In the genomic region with DNA sequence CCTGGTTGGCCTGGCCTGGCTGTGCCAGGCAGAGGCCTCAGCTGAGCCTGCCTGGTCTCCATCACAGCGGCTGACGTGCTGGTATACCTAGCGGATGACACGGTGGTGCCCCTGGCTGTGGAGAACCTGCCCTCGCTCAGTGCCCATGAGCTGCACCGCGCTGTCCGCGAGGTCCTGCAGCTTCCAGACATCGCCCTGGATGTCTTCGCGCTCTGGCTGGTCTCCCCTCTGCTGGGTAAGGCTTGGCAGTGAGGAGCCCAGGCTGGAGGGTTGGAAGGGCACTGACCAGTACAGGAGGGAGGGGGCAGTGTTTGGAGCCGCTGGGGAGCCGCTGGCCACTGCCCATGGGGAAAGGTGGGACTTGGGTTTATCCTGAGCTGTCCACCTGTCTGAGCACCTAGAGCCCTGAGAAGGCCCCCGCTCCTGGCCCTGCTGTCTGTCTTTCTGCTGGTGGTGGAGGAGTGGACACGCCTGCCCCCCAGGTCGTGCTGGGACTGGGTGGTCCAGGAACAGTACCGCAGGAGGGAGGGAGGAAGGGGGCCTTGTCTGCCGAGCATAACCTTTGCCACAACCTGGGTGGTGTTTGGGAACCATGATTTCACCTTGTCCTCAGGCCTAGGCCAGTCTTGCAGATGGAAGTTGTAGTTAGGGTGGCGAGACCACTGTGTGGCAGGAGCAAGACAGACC, we compare ENCODE assay signal across 13 cellular contexts. TPM values are rescaled to one million over a fixed set of nuclear protein-coding genes. Genes with fewer than 3 reads are reported as not detected.
A peak's percentile ranks its signal among the peaks of the same experiment; 100 is the strongest.
DNase-seq lines count a peak whose midpoint lies in the region; ATAC-seq and TF ChIP-seq lines count a peak whose summit lies in the region.
"Had no signal": no experiment of that assay in that cellular context is flagged by ENCODE, and none has a peak within 500 bp of the region (broad histone marks: within the 10 kb centered on the region; RNA-seq: fewer than 3 reads in every experiment).

No MANE protein-coding gene starts in this region.

- no peak overlapping the region for H3K27ac ChIP-seq in CD4-positive, CD25-positive, alpha-beta regulatory T cell (ENCODE audit: insufficient read depth, low read length, poor library complexity, severe bottlenecking)
- no peak overlapping the region for H3K27ac ChIP-seq in Karpas-422 (ENCODE audit: low read length)
- H3K27ac ChIP-seq in neuronal stem cell (replicated peaks; ENCODE audit: low read length): no peak overlapping the region

- no peaks in the 10 kb centered on the region for H3K9me3 Mint-ChIP-seq in CD4-positive, CD25-positive, alpha-beta regulatory T cell
- no peaks in the 10 kb centered on the region for H3K9me3 Mint-ChIP-seq in dendritic cell treated with granulocyte-macrophage colony-stimulating factor and Interleukin-4, amounts not matched to agents 40 ng/mL and 50 ng/mL, for 4 days
- H3K9me3 Mint-ChIP-seq: endodermal cell had no signal

- H3K79me2 ChIP-seq in Karpas-422 (ENCODE audit: low read length): peaks cover 30% of the 10 kb centered on the region

- peaks cover 24% of the 10 kb centered on the region for H3K36me3 ChIP-seq in CD4-positive, CD25-positive, alpha-beta regulatory T cell (ENCODE audit: control insufficient read depth, insufficient read depth, low read length)
- H3K36me3 ChIP-seq in Karpas-422 (ENCODE audit: insufficient read depth, low read length): 0 out of 2 replicates have a peak, but pooled peaks cover 3% of the 10 kb centered on the region
- peaks cover 0 to 6% of the 10 kb centered on the region in 2 donors for H3K36me3 ChIP-seq in neuronal stem cell (replicated peaks in 1 of 2; ENCODE audit: control insufficient read depth in 2 of 2, insufficient read depth in 2 of 2, low read length in 2 of 2)

- peak overlapping the region; percentile 11 for H3K18ac ChIP-seq in neuronal stem cell (ENCODE audit: low read length)

- peaks cover 63% of the 10 kb centered on the region for H3K4me1 ChIP-seq in CD4-positive, CD25-positive, alpha-beta regulatory T cell (ENCODE audit: control insufficient read depth, insufficient read depth, low read length, poor library complexity, severe bottlenecking)
- H3K4me1 ChIP-seq in Karpas-422 (ENCODE audit: low read length): peaks cover 29% of the 10 kb centered on the region
- H3K4me1 ChIP-seq in neuronal stem cell (ENCODE audit: control insufficient read depth in 2 of 2, insufficient read depth in 1 of 2, low read depth in 1 of 2, low read length in 2 of 2): peaks cover 16 to 18% of the 10 kb centered on the region in 2 donors

- H3K79me1 ChIP-seq in neuronal stem cell (ENCODE audit: low read depth, low read length): peaks cover 8% of the 10 kb centered on the region

- peak overlapping the region in 2 of 3 donors; percentile 65 to 91 for H3K27ac Mint-ChIP-seq in CD4-positive, CD25-positive, alpha-beta regulatory T cell
- peak overlapping the region; percentile 98 for H3K27ac Mint-ChIP-seq in dendritic cell treated with granulocyte-macrophage colony-stimulating factor and Interleukin-4, amounts not matched to agents 40 ng/mL and 50 ng/mL, for 4 days
- H3K27ac Mint-ChIP-seq: endodermal cell had no signal

- H3K27me3 Mint-ChIP-seq in CD4-positive, CD25-positive, alpha-beta regulatory T cell: no peaks in the 10 kb centered on the region
- no peaks in the 10 kb centered on the region for H3K27me3 Mint-ChIP-seq in dendritic cell treated with granulocyte-macrophage colony-stimulating factor and Interleukin-4, amounts not matched to agents 40 ng/mL and 50 ng/mL, for 4 days

- WGBS in neuronal stem cell (ENCODE audit: extremely low coverage in 2 of 2, insufficient read length in 2 of 2, insufficient replicate concordance in 1 of 2), 2 donors: no CpG with 5 or more reads among the region's 20 CpGs

- no peak overlapping the region for H4K8ac ChIP-seq in neuronal stem cell (ENCODE audit: low read depth, low read length)

- peak overlapping the region; percentile 27 to 94 (median 88) for H3K4me3 Mint-ChIP-seq in CD4-positive, CD25-positive, alpha-beta regulatory T cell
- no peak overlapping the region for H3K4me3 Mint-ChIP-seq in dendritic cell treated with granulocyte-macrophage colony-stimulating factor and Interleukin-4, amounts not matched to agents 40 ng/mL and 50 ng/mL, for 4 days

- no peak overlapping the region for H2BK12ac ChIP-seq in neuronal stem cell (ENCODE audit: low read length)

- H3K36me3 Mint-ChIP-seq in CD4-positive, CD25-positive, alpha-beta regulatory T cell: peaks cover 9% of the 10 kb centered on the region
- peaks cover 71% of the 10 kb centered on the region for H3K36me3 Mint-ChIP-seq in dendritic cell treated with granulocyte-macrophage colony-stimulating factor and Interleukin-4, amounts not matched to agents 40 ng/mL and 50 ng/mL, for 4 days (ENCODE audit: low read depth)

- H2AFZ ChIP-seq in Karpas-422 (ENCODE audit: low read length) (no peak overlapping the region), neuronal stem cell (ENCODE audit: low read length) (no peak overlapping the region)

- peak overlapping the region; percentile 89 for H2AK5ac ChIP-seq in neuronal stem cell (ENCODE audit: low read depth, low read length)

- no peak overlapping the region for H2BK120ac ChIP-seq in neuronal stem cell (ENCODE audit: low read depth, low read length)

- H2BK15ac ChIP-seq in neuronal stem cell (ENCODE audit: low read length): no peak overlapping the region

- no peak overlapping the region for H3K14ac ChIP-seq in neuronal stem cell (ENCODE audit: low read length)

- peak overlapping the region; percentile 43 for H2BK5ac ChIP-seq in neuronal stem cell (ENCODE audit: low read length)

- no peak overlapping the region for H3K4me3 ChIP-seq in CD4-positive, CD25-positive, alpha-beta regulatory T cell (ENCODE audit: low read depth, low read length)
- H3K4me3 ChIP-seq in Karpas-422 (ENCODE audit: low read length): no peak overlapping the region
- H3K4me3 ChIP-seq in neuronal stem cell (ENCODE audit: low read length in 2 of 2): peak overlapping the region in 1 of 2 donors; percentile 47
- H3K4me3 ChIP-seq: lung had no signal

- H4K20me1 ChIP-seq in Karpas-422 (ENCODE audit: insufficient read depth, low read depth, low read length): no peaks in the 10 kb centered on the region

- H3K9ac ChIP-seq in Karpas-422 (ENCODE audit: low read length): no peak overlapping the region
- no peak overlapping the region for H3K9ac ChIP-seq in neuronal stem cell (ENCODE audit: low read depth, low read length, poor library complexity)

- peak overlapping the region; percentile 100 for H3K4me2 ChIP-seq in Karpas-422 (ENCODE audit: low read depth, low read length, poor library complexity, severe bottlenecking)
- H3K4me2 ChIP-seq in neuronal stem cell (ENCODE audit: insufficient read depth, low read length, poor library complexity, severe bottlenecking): no peak overlapping the region

- no peak overlapping the region for H4K91ac ChIP-seq in neuronal stem cell (ENCODE audit: low read depth, low read length, poor library complexity)

- H3K4me1 Mint-ChIP-seq in CD4-positive, CD25-positive, alpha-beta regulatory T cell: peaks cover 0 to 71% (median 27%) of the 10 kb centered on the region in 4 donors
- H3K4me1 Mint-ChIP-seq in dendritic cell treated with granulocyte-macrophage colony-stimulating factor and Interleukin-4, amounts not matched to agents 40 ng/mL and 50 ng/mL, for 4 days (ENCODE audit: low read depth): peaks cover 74% of the 10 kb centered on the region

- intact Hi-C loops in dendritic cell treated with granulocyte-macrophage colony-stimulating factor and Interleukin-4, amounts not matched to agents 40 ng/mL and 50 ng/mL, for 4 days (cut with micrococcal nuclease): no loop called here

- H3K4ac ChIP-seq in neuronal stem cell (ENCODE audit: low read length): no peak overlapping the region

- H3K9me2 ChIP-seq in Karpas-422 (replicated peaks; ENCODE audit: insufficient read depth, low read length): no peaks in the 10 kb centered on the region

- ATAC-seq in CD4-positive, CD25-positive, alpha-beta regulatory T cell (ENCODE audit: low read depth in 2 of 2): no peak
- no peak for ATAC-seq in HG02938 (IDR thresholded peaks at IDR 0.05; ENCODE audit: unreplicated experiment)

- no peaks in the 10 kb centered on the region for H3K9me3 ChIP-seq in CD4-positive, CD25-positive, alpha-beta regulatory T cell (ENCODE audit: control insufficient read depth in 2 of 2, low read length in 2 of 2)
- no peaks in the 10 kb centered on the region for H3K9me3 ChIP-seq in Karpas-422 (ENCODE audit: low read length)
- peaks cover 0 to 2% of the 10 kb centered on the region in 2 donors for H3K9me3 ChIP-seq in neuronal stem cell (replicated peaks in 1 of 2; ENCODE audit: control insufficient read depth in 2 of 2, insufficient read depth in 1 of 2, low read depth in 1 of 2, low read length in 2 of 2)

- DNase-seq in CD4-positive, CD25-positive, alpha-beta regulatory T cell: no peak
- DNase-seq in Karpas-422 (no peak), neuronal stem cell (ENCODE audit: low spot score) (no peak), DMS114 treated with DMSO at 0.1 percent for 48 hours (lab: John Stamatoyannopoulos, UW; ENCODE audit: unreplicated experiment) (no peak), NCI-H1694 (lab: John Stamatoyannopoulos, UW) (no peak), GM20000 (ENCODE audit: low spot score) (no peak)
- DNase-seq: activated CD8-positive, alpha-beta memory T cell treated with anti-CD3 and anti-CD28 coated beads, Interleukin-2, amount 50 U/mL, for 4 hours; DMS53; endodermal cell; NCI-H1092 had no signal

- peak overlapping the region; percentile 34 for H3K23ac ChIP-seq in neuronal stem cell (ENCODE audit: low read depth, low read length, poor library complexity)

- H3K27me3 ChIP-seq in CD4-positive, CD25-positive, alpha-beta regulatory T cell (ENCODE audit: control insufficient read depth, insufficient read depth, low read length): no peaks in the 10 kb centered on the region
- H3K27me3 ChIP-seq in Karpas-422 (ENCODE audit: low read length): no peaks in the 10 kb centered on the region
- H3K27me3 ChIP-seq in neuronal stem cell (ENCODE audit: control insufficient read depth in 3 of 3, insufficient read depth in 3 of 3, low read depth in 1 of 3, low read length in 3 of 3): no peaks in the 10 kb centered on the region

- no peak for TF ChIP-seq CTCF in GM20000 (IDR thresholded peaks at IDR 0.05; ENCODE audit: extremely low read depth, missing control alignments)

RNA-seq across cellular contexts. Expression of a gene that starts 3.0 kb away (rescaled TPM):
- 47.4 TPM for total RNA-seq in CD4-positive, CD25-positive, alpha-beta regulatory T cell
- 10 to 100 TPM; 48.7 to 55.1 (median 53.9) TPM for polyA plus RNA-seq in CD4-positive, CD25-positive, alpha-beta regulatory T cell
- 48.5 and 102 TPM in 2 replicates for total RNA-seq in Karpas-422 (2014; rRNA removed; shearing (Covaris generic); ENCODE audit: low replicate concordance)
- 5.9 TPM for polyA plus RNA-seq in neuronal stem cell (2013, experiment 1 of 2)
- polyA plus RNA-seq in neuronal stem cell (2013, experiment 2 of 2): 6.1 TPM

RNA-seq across cellular contexts. Expression of a gene that starts 7.0 kb away (rescaled TPM):
- total RNA-seq in CD4-positive, CD25-positive, alpha-beta regulatory T cell: 40.3 TPM
- polyA plus RNA-seq in CD4-positive, CD25-positive, alpha-beta regulatory T cell: 10 to 100 TPM; 11.1 to 16.9 (median 13.8) TPM
- 6.7 and 9.7 TPM in 2 replicates for total RNA-seq in Karpas-422 (2014; rRNA removed; shearing (Covaris generic); ENCODE audit: low replicate concordance)
- 0.43 TPM for polyA plus RNA-seq in neuronal stem cell (2013, experiment 1 of 2)
- 0.32 TPM for polyA plus RNA-seq in neuronal stem cell (2013, experiment 2 of 2)

RNA-seq across cellular contexts. Expression of a gene that starts 33.2 kb away (rescaled TPM):
- 890 TPM for total RNA-seq in CD4-positive, CD25-positive, alpha-beta regulatory T cell
- polyA plus RNA-seq in CD4-positive, CD25-positive, alpha-beta regulatory T cell: 1 to 10 TPM; 1.4 to 3.1 (median 1.9) TPM
- 36.5 and 74.7 TPM in 2 replicates for total RNA-seq in Karpas-422 (2014; rRNA removed; shearing (Covaris generic); ENCODE audit: low replicate concordance)
- 2.0 TPM for polyA plus RNA-seq in neuronal stem cell (2013, experiment 1 of 2)
- polyA plus RNA-seq in neuronal stem cell (2013, experiment 2 of 2): 2.5 TPM

RNA-seq across cellular contexts. Expression of a gene that starts 34.9 kb away (rescaled TPM):
- 0.37 TPM for total RNA-seq in CD4-positive, CD25-positive, alpha-beta regulatory T cell
- polyA plus RNA-seq in CD4-positive, CD25-positive, alpha-beta regulatory T cell: under 1 TPM; 0.19 to 0.90 (median 0.59) TPM
- 0.11 and 0.83 TPM in 2 replicates for total RNA-seq in Karpas-422 (2014; rRNA removed; shearing (Covaris generic); ENCODE audit: low replicate concordance)
- polyA plus RNA-seq in neuronal stem cell (2013, experiment 1 of 2): 1.8 TPM
- polyA plus RNA-seq in neuronal stem cell (2013, experiment 2 of 2): 1.6 TPM

RNA-seq across cellular contexts. Expression of a gene that starts 55.8 kb away (rescaled TPM):
- 67.0 TPM for total RNA-seq in CD4-positive, CD25-positive, alpha-beta regulatory T cell
- polyA plus RNA-seq in CD4-positive, CD25-positive, alpha-beta regulatory T cell: 10 to 100 TPM; 70.3 to 81.4 (median 74.9) TPM
- 34.0 and 44.5 TPM in 2 replicates for total RNA-seq in Karpas-422 (2014; rRNA removed; shearing (Covaris generic); ENCODE audit: low replicate concordance)
- polyA plus RNA-seq in neuronal stem cell (2013, experiment 1 of 2): 78.6 TPM
- polyA plus RNA-seq in neuronal stem cell (2013, experiment 2 of 2): 77.3 TPM

Comparison
In these comparisons a context has a peak if more than half of its experiments do, and no peak if none do; other contexts are left out.
1. RNA of a gene that starts 33.2 kb away (total RNA-seq): 890 TPM in CD4-positive, CD25-positive, alpha-beta regulatory T cell (single experiment); 36.5 to 74.7 TPM in Karpas-422; every median in the first group is over 10 times any median in the second.